In genomic region chr19:1830568-1830967, GRCh38 we compare ENCODE assay signal across 27 cellular contexts. TPM values are rescaled to one million over a fixed set of nuclear protein-coding genes. Genes with fewer than 3 reads are reported as not detected.
DNase-seq lines count a peak whose midpoint lies in the region; ATAC-seq, FAIRE-seq and TF ChIP-seq lines count a peak whose summit lies in the region.
"Had no signal": no experiment of that assay in that cellular context is flagged by ENCODE, and none has a peak within 500 bp of the region (broad histone marks: within the 10 kb centered on the region; RNA-seq: fewer than 3 reads in every experiment).

No MANE protein-coding gene starts in this region.

- H3K4me3 Mint-ChIP-seq in activated CD8-positive, alpha-beta T cell treated with anti-CD3 and anti-CD28 coated beads, Interleukin-2, amount 10 ng/mL, durations not matched to agents 7 days and 5 days = no peak overlapping the region

- H3K36me3 Mint-ChIP-seq in activated CD8-positive, alpha-beta T cell treated with anti-CD3 and anti-CD28 coated beads, Interleukin-2, amount 10 ng/mL, durations not matched to agents 7 days and 5 days (ENCODE audit: low read depth) = peaks cover 11% of the 10 kb centered on the region
- H3K36me3 Mint-ChIP-seq: CD4-positive, CD25-positive, alpha-beta regulatory T cell had no signal

- H3K9me3 ChIP-seq in cardiac muscle cell (ENCODE audit: low read depth) = no peaks in the 10 kb centered on the region
- H3K9me3 ChIP-seq in K562 (replicated peaks; ENCODE audit: control insufficient read depth, insufficient read depth, low read depth, low read length) = no peaks in the 10 kb centered on the region
- H3K9me3 ChIP-seq: BE2C, MG63, SJCRH30 had no signal

- no peak for DNase-seq in cardiac muscle cell (ENCODE audit: low read depth in 1 of 2, low spot score in 1 of 2)
- no peak for DNase-seq in Right ventricle myocardium inferior (ENCODE audit: missing footprints)
- no peak for DNase-seq in K562 (ENCODE audit: extremely low read depth in 1 of 4, low spot score in 3 of 4)
- no peak for DNase-seq in activated CD8-positive, alpha-beta T cell treated with anti-CD3 and anti-CD28 coated beads, Interleukin-2, amount 10 ng/mL, durations not matched to agents 7 days and 5 days
- DNase-seq in stimulated activated CD4-positive, alpha-beta T cell treated with anti-CD3 and anti-CD28 coated beads, Interleukin-4, amount 100 ng/mL, for 1 hour = no peak
- no peak for DNase-seq in cortex of kidney (lab: John Stamatoyannopoulos, UW)
- DNase-seq: 8988T; ACHN; BE2C; CD4-positive, CD25-positive, alpha-beta regulatory T cell; DMS153; DND-41; H7; KG1; MG63; NCI-H1105 treated with DMSO at 0.1 percent for 48 hours; NCI-H146; NCI-H1930; NCI-H2107; NCI-H446; NCI-H524 treated with DMSO at 0.1 percent for 48 hours; NCI-H774; SJCRH30 had no signal

- H3K27ac Mint-ChIP-seq in activated CD8-positive, alpha-beta T cell treated with anti-CD3 and anti-CD28 coated beads, Interleukin-2, amount 10 ng/mL, durations not matched to agents 7 days and 5 days = no peak overlapping the region

- no TSS peak for BruUV-seq in K562 (replicated peaks; lab: Mats Ljungman, UMichigan)

- H3K27ac ChIP-seq in cardiac muscle cell = peak overlapping the region; percentile 43
- no peak overlapping the region for H3K27ac ChIP-seq in K562 (ENCODE audit: extremely low read depth, low read depth, low read length)
- H3K27ac ChIP-seq: SJCRH30 had no signal

- TF ChIP-seq EP300 in K562 (IDR thresholded peaks at IDR 0.05; ENCODE audit: low read length) = no peak

- intact Hi-C loops in Right ventricle myocardium inferior (cut with DNase I) (no loop called here), K562 (cut with micrococcal nuclease) (no loop called here)

- no peaks in the 10 kb centered on the region; the same call in 1 of the 2 replicates for H4K20me1 ChIP-seq in K562 (replicated peaks; ENCODE audit: control insufficient read depth, insufficient read depth, low read length)

- H3K36me3 ChIP-seq in cardiac muscle cell = no peaks in the 10 kb centered on the region
- H3K36me3 ChIP-seq in K562 (ENCODE audit: control insufficient read depth, insufficient read depth, low read length) = peaks cover 70% of the 10 kb centered on the region; the same call in 2 of the 3 replicates

- no peak for TF ChIP-seq POLR2A in K562 (conservative IDR thresholded peaks at IDR 0.05)

- in situ Hi-C loops in K562 (cut with MboI) = no loop called here

- H3K79me2 ChIP-seq in K562 (ENCODE audit: control insufficient read depth, insufficient read depth, low read length) = peaks cover 68% of the 10 kb centered on the region

- no peak for FAIRE-seq in K562 (lab: Jason Lieb, UNC)
- FAIRE-seq: GM12892, GM19239, RCC 7860 had no signal

- H3K9ac ChIP-seq in K562 (ENCODE audit: insufficient read depth in 1 of 2, low read depth in 2 of 2, low read length in 2 of 2) = no peak overlapping the region

- no peak for ATAC-seq in Right ventricle myocardium inferior
- no peak for ATAC-seq in K562
- no peak for ATAC-seq in activated CD8-positive, alpha-beta T cell treated with anti-CD3 and anti-CD28 coated beads, Interleukin-2, amount 10 ng/mL, durations not matched to agents 7 days and 5 days
- ATAC-seq: SK-N-SH treated with all-trans-retinoic acid at 6 μM for 48 hours had no signal

- CTCF ChIA-PET in K562 (lab: Yijun Ruan, JAX; ENCODE audit: low intra/inter-chr PET ratio) = no interaction called here
- CTCF ChIA-PET in activated CD8-positive, alpha-beta T cell treated with anti-CD3 and anti-CD28 coated beads, Interleukin-2, amount 10 ng/mL, durations not matched to agents 7 days and 5 days (lab: Charles Lee) = no interaction called here

- no peak overlapping the region for H3K4me2 ChIP-seq in K562 (ENCODE audit: insufficient read depth, low read length)

- H3K9me3 Mint-ChIP-seq in activated CD8-positive, alpha-beta T cell treated with anti-CD3 and anti-CD28 coated beads, Interleukin-2, amount 10 ng/mL, durations not matched to agents 7 days and 5 days (ENCODE audit: insufficient read depth) = no peaks in the 10 kb centered on the region
- H3K9me3 Mint-ChIP-seq: CD4-positive, CD25-positive, alpha-beta regulatory T cell had no signal

- no peaks in the 10 kb centered on the region for H3K27me3 Mint-ChIP-seq in activated CD8-positive, alpha-beta T cell treated with anti-CD3 and anti-CD28 coated beads, Interleukin-2, amount 10 ng/mL, durations not matched to agents 7 days and 5 days (ENCODE audit: low read depth)
- H3K27me3 Mint-ChIP-seq: CD4-positive, CD25-positive, alpha-beta regulatory T cell had no signal

- no peak for TF ChIP-seq RAD21 in K562 (CRISPR knock-in tag; conservative IDR thresholded peaks at IDR 0.05 in 1 of 2, IDR thresholded peaks at IDR 0.05 in 1 of 2)

- 87% methylated on average over 15 of the region's 15 CpGs for WGBS in K562 (ENCODE audit: insufficient coverage, low coverage, missing lambda C conversion rate)

- H3K9me1 ChIP-seq in K562 (ENCODE audit: control insufficient read depth, insufficient read depth, low read length) = no peaks in the 10 kb centered on the region

- no peak overlapping the region for H2AFZ ChIP-seq in K562 (ENCODE audit: low read depth, low read length)

- H3K27me3 ChIP-seq in cardiac muscle cell = no peaks in the 10 kb centered on the region
- H3K27me3 ChIP-seq in K562 (ENCODE audit: control insufficient read depth in 2 of 2, insufficient read depth in 2 of 2, low read length in 2 of 2) = no peaks in the 10 kb centered on the region
- H3K27me3 ChIP-seq: BE2C, MG63, SJCRH30 had no signal

- TF ChIP-seq CTCF in cardiac muscle cell (IDR thresholded peaks at IDR 0.05; ENCODE audit: low read depth, low read length) (no peak), K562 (IDR thresholded peaks at IDR 0.05 in 2 of 3, conservative IDR thresholded peaks at IDR 0.05 in 1 of 3; ENCODE audit: insufficient read depth in 2 of 3, low read depth in 1 of 3, low read length in 3 of 3) (no peak)

- peaks cover 4% of the 10 kb centered on the region for H3K4me1 Mint-ChIP-seq in activated CD8-positive, alpha-beta T cell treated with anti-CD3 and anti-CD28 coated beads, Interleukin-2, amount 10 ng/mL, durations not matched to agents 7 days and 5 days (ENCODE audit: low read depth)

- H3K4me1 ChIP-seq in cardiac muscle cell (ENCODE audit: low read depth) = no peaks in the 10 kb centered on the region
- H3K4me1 ChIP-seq in K562 (replicated peaks in 1 of 2; ENCODE audit: control insufficient read depth in 2 of 2, insufficient read depth in 2 of 2, low read length in 2 of 2) = peaks cover 11 to 73% of the 10 kb centered on the region in 2 experiments
- H3K4me1 ChIP-seq: SJCRH30 had no signal

- H3K4me3 ChIP-seq in cardiac muscle cell (no peak overlapping the region), K562 (no peak overlapping the region)
- H3K4me3 ChIP-seq: MG63, SJCRH30 had no signal

- POLR2A ChIA-PET in K562 (lab: Yijun Ruan, JAX) = interaction anchor here (0.7 to 1.9 kb wide), 6 partner anchors 10 to 543 kb away, joined by 3 to 9 read pairs (median 3); no protein-coding TSS in a partner anchor
- POLR2A ChIA-PET in activated CD8-positive, alpha-beta T cell treated with anti-CD3 and anti-CD28 coated beads, Interleukin-2, amount 10 ng/mL, durations not matched to agents 7 days and 5 days (lab: Charles Lee) = no interaction called here

RNA-seq across cellular contexts. Expression of gene REXO1, which starts 17.7 kb away (rescaled TPM):
- total RNA-seq in cardiac muscle cell = 24.4 and 39.7 TPM in 2 replicates
- 19.2 and 21.3 TPM in 2 replicates for polyA plus RNA-seq in cardiac muscle cell
- 17.8 TPM for total RNA-seq in Right ventricle myocardium inferior
- total RNA-seq in K562 (2011; cell fraction: chromatin; rRNA removed; ENCODE audit: low replicate concordance) = 46.7 and 163 TPM in 2 replicates
- 112 and 114 TPM in 2 replicates for total RNA-seq in K562 (2011; cell fraction: nucleolus; rRNA removed)
- total RNA-seq in K562 (2011; cell fraction: nucleoplasm; rRNA removed) = 55.0 and 57.6 TPM in 2 replicates
- total RNA-seq in K562 (2014; rRNA removed) = 15.8 and 21.9 TPM in 2 replicates
- total RNA-seq in K562 (2014; rRNA removed; fragmentation: Illumina TruSeq; extraction: Trizol) = 3.5 and 4.5 TPM in 2 replicates
- 15.8 and 20.8 TPM in 2 replicates for total RNA-seq in K562 (2015; rRNA removed; fragmentation: Illumina TruSeq; extraction: Trizol)
- total RNA-seq in K562 (2021) = 52.4 and 63.3 TPM in 2 replicates
- polyA plus RNA-seq in K562 (2011; rRNA removed) = 14.6 and 21.5 TPM in 2 replicates
- 17.4 and 27.3 TPM in 2 replicates for polyA plus RNA-seq in K562 (2011; cell fraction: cytosol; rRNA removed)
- 56.5 and 100 TPM in 2 replicates for polyA plus RNA-seq in K562 (2011; cell fraction: nucleus; rRNA removed)
- polyA plus RNA-seq in K562 (2012) = 37.1 and 39.8 TPM in 2 replicates
- 16.7 and 40.7 TPM in 2 replicates for polyA plus RNA-seq in K562 (2014; fragmentation: Illumina TruSeq; extraction: Trizol)
- polyA plus RNA-seq in K562 (2014; fragmentation: Nextera tagmentation; extraction: Ambion mirVana) = under 1 TPM; 0.04 to 0.29 TPM
- 31.0 and 50.1 TPM in 2 replicates for polyA plus RNA-seq in K562 (2014; rRNA removed)
- 7.4 and 11.2 TPM in 2 replicates for polyA minus RNA-seq in K562 (2011; rRNA and poly(A)+ RNA removed)
- polyA minus RNA-seq in K562 (2011; cell fraction: cytosol; rRNA and poly(A)+ RNA removed) = 23.8 and 34.7 TPM in 2 replicates
- polyA minus RNA-seq in K562 (2011; cell fraction: nucleus; rRNA and poly(A)+ RNA removed) = 19.5 and 21.3 TPM in 2 replicates
- total RNA-seq in activated CD8-positive, alpha-beta T cell treated with anti-CD3 and anti-CD28 coated beads, Interleukin-2, amount 10 ng/mL, durations not matched to agents 7 days and 5 days = 10 to 100 TPM; 47.9 to 52.9 TPM

RNA-seq across cellular contexts. Expression of gene ATP8B3, which starts 18.5 kb away (rescaled TPM):
- 1.2 and 8.6 TPM in 2 replicates for total RNA-seq in cardiac muscle cell
- polyA plus RNA-seq in cardiac muscle cell = 3.0 and 9.2 TPM in 2 replicates
- 0.68 TPM for total RNA-seq in Right ventricle myocardium inferior
- 40.7 and 89.4 TPM in 2 replicates for total RNA-seq in K562 (2011; cell fraction: chromatin; rRNA removed; ENCODE audit: low replicate concordance)
- 37.1 and 44.7 TPM in 2 replicates for total RNA-seq in K562 (2011; cell fraction: nucleolus; rRNA removed)
- total RNA-seq in K562 (2011; cell fraction: nucleoplasm; rRNA removed) = 35.0 and 38.7 TPM in 2 replicates
- 3.2 and 5.0 TPM in 2 replicates for total RNA-seq in K562 (2014; rRNA removed)
- 3.2 and 3.6 TPM in 2 replicates for total RNA-seq in K562 (2014; rRNA removed; fragmentation: Illumina TruSeq; extraction: Trizol)
- total RNA-seq in K562 (2015; rRNA removed; fragmentation: Illumina TruSeq; extraction: Trizol) = 3.8 and 4.3 TPM in 2 replicates
- total RNA-seq in K562 (2021) = 12.3 and 13.2 TPM in 2 replicates
- polyA plus RNA-seq in K562 (2011; rRNA removed) = 8.3 and 13.2 TPM in 2 replicates
- 12.0 and 13.1 TPM in 2 replicates for polyA plus RNA-seq in K562 (2011; cell fraction: cytosol; rRNA removed)
- polyA plus RNA-seq in K562 (2011; cell fraction: nucleus; rRNA removed) = 36.1 and 44.4 TPM in 2 replicates
- 5.6 and 7.6 TPM in 2 replicates for polyA plus RNA-seq in K562 (2012)
- polyA plus RNA-seq in K562 (2014; fragmentation: Illumina TruSeq; extraction: Trizol) = 6.0 and 6.4 TPM in 2 replicates
- polyA plus RNA-seq in K562 (2014; fragmentation: Nextera tagmentation; extraction: Ambion mirVana) = 1 to 10 TPM; 1.2 to 2.2 TPM
- polyA plus RNA-seq in K562 (2014; rRNA removed) = 10.1 and 11.9 TPM in 2 replicates
- polyA minus RNA-seq in K562 (2011; rRNA and poly(A)+ RNA removed) = 9.7 and 10.4 TPM in 2 replicates
- polyA minus RNA-seq in K562 (2011; cell fraction: cytosol; rRNA and poly(A)+ RNA removed) = 7.3 and 10.2 TPM in 2 replicates
- polyA minus RNA-seq in K562 (2011; cell fraction: nucleus; rRNA and poly(A)+ RNA removed) = 5.4 and 7.0 TPM in 2 replicates
- 10 to 100 TPM; 20.2 to 27.8 TPM for total RNA-seq in activated CD8-positive, alpha-beta T cell treated with anti-CD3 and anti-CD28 coated beads, Interleukin-2, amount 10 ng/mL, durations not matched to agents 7 days and 5 days

RNA-seq across cellular contexts. Expression of gene KLF16, which starts 32.8 kb away (rescaled TPM):
- total RNA-seq in cardiac muscle cell (5.3 and 9.3 TPM in 2 replicates), Right ventricle myocardium inferior (11.0 TPM), K562 (2014; rRNA removed) (15.5 and 22.0 TPM in 2 replicates), K562 (2014; rRNA removed; fragmentation: Illumina TruSeq; extraction: Trizol) (3.4 and 3.8 TPM in 2 replicates), K562 (2015; rRNA removed; fragmentation: Illumina TruSeq; extraction: Trizol) (7.9 and 9.4 TPM in 2 replicates), K562 (2021) (59.1 and 60.4 TPM in 2 replicates)
- polyA plus RNA-seq in cardiac muscle cell (9.1 and 20.8 TPM in 2 replicates), K562 (2011; rRNA removed) (3.7 and 4.8 TPM in 2 replicates), K562 (2014; fragmentation: Illumina TruSeq; extraction: Trizol) (6.8 and 13.1 TPM in 2 replicates), K562 (2014; fragmentation: Nextera tagmentation; extraction: Ambion mirVana) (under 1 TPM; 0.04 to 0.10 TPM), K562 (2014; rRNA removed) (15.4 and 27.5 TPM in 2 replicates)
- total RNA-seq in K562 (2011; cell fraction: chromatin; rRNA removed; ENCODE audit: low replicate concordance) = 5.8 and 14.0 TPM in 2 replicates
- 11.7 and 16.7 TPM in 2 replicates for total RNA-seq in K562 (2011; cell fraction: nucleolus; rRNA removed)
- 6.4 and 7.5 TPM in 2 replicates for total RNA-seq in K562 (2011; cell fraction: nucleoplasm; rRNA removed)
- polyA plus RNA-seq in K562 (2011; cell fraction: cytosol; rRNA removed) = 7.1 and 44.8 TPM in 2 replicates
- 14.2 and 29.1 TPM in 2 replicates for polyA plus RNA-seq in K562 (2011; cell fraction: nucleus; rRNA removed)
- polyA plus RNA-seq in K562 (2012) = 20.8 and 23.7 TPM in 2 replicates
- polyA minus RNA-seq in K562 (2011; rRNA and poly(A)+ RNA removed) = 1.0 and 1.3 TPM in 2 replicates
- 15.0 and 25.4 TPM in 2 replicates for polyA minus RNA-seq in K562 (2011; cell fraction: cytosol; rRNA and poly(A)+ RNA removed)
- polyA minus RNA-seq in K562 (2011; cell fraction: nucleus; rRNA and poly(A)+ RNA removed) = 5.8 and 6.6 TPM in 2 replicates
- total RNA-seq in activated CD8-positive, alpha-beta T cell treated with anti-CD3 and anti-CD28 coated beads, Interleukin-2, amount 10 ng/mL, durations not matched to agents 7 days and 5 days = 10 to 100 TPM; 26.5 to 29.8 TPM

RNA-seq across cellular contexts. Expression of gene ABHD17A, which starts 54.7 kb away (rescaled TPM):
- total RNA-seq in cardiac muscle cell (198 and 203 TPM in 2 replicates), Right ventricle myocardium inferior (61.5 TPM), K562 (2014; rRNA removed) (135 and 157 TPM in 2 replicates), K562 (2014; rRNA removed; fragmentation: Illumina TruSeq; extraction: Trizol) (0.93 and 1.5 TPM in 2 replicates), K562 (2015; rRNA removed; fragmentation: Illumina TruSeq; extraction: Trizol) (18.9 and 26.5 TPM in 2 replicates), K562 (2021) (84.2 and 87.7 TPM in 2 replicates)
- polyA plus RNA-seq in cardiac muscle cell (145 and 159 TPM in 2 replicates), K562 (2011; rRNA removed) (24.6 and 45.3 TPM in 2 replicates), K562 (2014; fragmentation: Illumina TruSeq; extraction: Trizol) (3.6 and 16.9 TPM in 2 replicates), K562 (2014; fragmentation: Nextera tagmentation; extraction: Ambion mirVana) (under 1 TPM in 1 of 2 experiments, not detected in 1; 0.04 TPM), K562 (2014; rRNA removed) (95.1 and 99.0 TPM in 2 replicates)
- 29.4 and 87.9 TPM in 2 replicates for total RNA-seq in K562 (2011; cell fraction: chromatin; rRNA removed; ENCODE audit: low replicate concordance)
- total RNA-seq in K562 (2011; cell fraction: nucleolus; rRNA removed) = 61.7 and 67.8 TPM in 2 replicates
- 40.1 and 45.4 TPM in 2 replicates for total RNA-seq in K562 (2011; cell fraction: nucleoplasm; rRNA removed)
- polyA plus RNA-seq in K562 (2011; cell fraction: cytosol; rRNA removed) = 54.2 and 174 TPM in 2 replicates
- 117 and 184 TPM in 2 replicates for polyA plus RNA-seq in K562 (2011; cell fraction: nucleus; rRNA removed)
- polyA plus RNA-seq in K562 (2012) = 47.5 and 74.5 TPM in 2 replicates
- 6.9 and 11.0 TPM in 2 replicates for polyA minus RNA-seq in K562 (2011; rRNA and poly(A)+ RNA removed)
- 26.1 and 39.4 TPM in 2 replicates for polyA minus RNA-seq in K562 (2011; cell fraction: cytosol; rRNA and poly(A)+ RNA removed)
- 15.3 and 15.8 TPM in 2 replicates for polyA minus RNA-seq in K562 (2011; cell fraction: nucleus; rRNA and poly(A)+ RNA removed)
- total RNA-seq in activated CD8-positive, alpha-beta T cell treated with anti-CD3 and anti-CD28 coated beads, Interleukin-2, amount 10 ng/mL, durations not matched to agents 7 days and 5 days = 100 to 1,000 TPM; 181 to 196 TPM
